In the genomic region with DNA sequence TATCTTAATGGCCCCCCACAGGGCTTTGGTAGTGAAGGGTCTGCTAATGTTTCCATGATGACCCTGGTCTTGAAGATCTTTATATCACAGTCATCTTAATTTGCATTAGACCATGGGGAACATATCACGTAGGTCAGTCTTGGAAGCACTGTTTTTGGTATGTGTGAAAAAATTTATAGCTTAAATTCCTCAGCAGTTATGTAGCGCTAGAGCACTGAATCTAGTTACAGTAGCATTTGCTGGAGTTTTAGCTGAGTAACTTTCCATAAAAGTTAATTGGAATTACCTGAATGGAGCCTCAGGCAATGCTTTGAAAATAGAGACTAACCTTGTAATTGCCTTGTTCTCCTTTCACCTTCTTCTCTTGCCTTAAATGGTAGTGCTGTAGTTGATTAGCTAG, we compare ENCODE assay signal across 23 cellular contexts.
"Had no signal": no experiment of that assay in that cellular context is flagged by ENCODE, and none has a peak within 500 bp of the region (broad histone marks: within the 10 kb centered on the region; RNA-seq: fewer than 3 reads in every experiment).

No MANE protein-coding gene starts in this region.

- H3K9me3 ChIP-seq: body of pancreas, mucosa of descending colon, uterus had no signal

- H3K9me3 Mint-ChIP-seq: activated CD4-positive, alpha-beta T cell treated with anti-CD3 and anti-CD28 coated beads, Interleukin-2, amount 10 ng/mL, durations not matched to agents 7 days and 5 days; activated CD8-positive, alpha-beta T cell treated with anti-CD3 and anti-CD28 coated beads for 36 hours; activated naive CD4-positive, alpha-beta T cell treated with anti-CD3 and anti-CD28 coated beads, Interleukin-2, amount 10 ng/mL, durations not matched to agents 7 days and 5 days; neural crest cell had no signal

- H3K27me3 ChIP-seq: cardiac muscle cell, foreskin keratinocyte, uterus had no signal

- H3K27me3 Mint-ChIP-seq: activated CD4-positive, alpha-beta T cell treated with anti-CD3 and anti-CD28 coated beads, Interleukin-2, amount 10 ng/mL, durations not matched to agents 7 days and 5 days; activated CD8-positive, alpha-beta memory T cell treated with anti-CD3 and anti-CD28 coated beads, Interleukin-2, amount 10 ng/mL, durations not matched to agents 7 days and 5 days; activated naive CD4-positive, alpha-beta T cell treated with anti-CD3 and anti-CD28 coated beads, Interleukin-2, amount 10 ng/mL, durations not matched to agents 7 days and 5 days; stimulated activated naive B cell treated with anti-CD40 and anti-IgM and Interleukin-4, amounts not matched to agents 10 μg/mL and 1 μg/mL and 100 μg/mL, for 72 hours had no signal

- H3K36me3 Mint-ChIP-seq: activated CD8-positive, alpha-beta memory T cell treated with anti-CD3 and anti-CD28 coated beads, Interleukin-2, amount 10 ng/mL, durations not matched to agents 7 days and 5 days; activated naive CD4-positive, alpha-beta T cell treated with anti-CD3 and anti-CD28 coated beads, Interleukin-2, amount 10 ng/mL, durations not matched to agents 7 days and 5 days; stimulated activated naive B cell treated with anti-CD40 and anti-IgM and Interleukin-4, amounts not matched to agents 10 μg/mL and 1 μg/mL and 100 μg/mL, for 72 hours had no signal

- H3K27ac ChIP-seq: body of pancreas, cardiac muscle cell, foreskin keratinocyte, uterus had no signal

- ATAC-seq: activated CD8-positive, alpha-beta memory T cell treated with anti-CD3 and anti-CD28 coated beads, Interleukin-2, amount 10 ng/mL, durations not matched to agents 7 days and 5 days; activated CD8-positive, alpha-beta T cell treated with anti-CD3 and anti-CD28 coated beads for 36 hours; body of pancreas; foreskin keratinocyte; mucosa of descending colon; sciatic nerve; stimulated activated naive B cell treated with anti-CD40 and anti-IgM and Interleukin-4, amounts not matched to agents 10 μg/mL and 1 μg/mL and 100 μg/mL, for 72 hours had no signal

- H3K36me3 ChIP-seq: cardiac muscle cell, uterus had no signal

- H3K4me3 ChIP-seq: body of pancreas, cardiac muscle cell, mucosa of descending colon, uterus had no signal

- H3K4me3 Mint-ChIP-seq: activated CD4-positive, alpha-beta T cell treated with anti-CD3 and anti-CD28 coated beads, Interleukin-2, amount 10 ng/mL, durations not matched to agents 7 days and 5 days; activated CD8-positive, alpha-beta memory T cell treated with anti-CD3 and anti-CD28 coated beads, Interleukin-2, amount 10 ng/mL, durations not matched to agents 7 days and 5 days; activated CD8-positive, alpha-beta T cell treated with anti-CD3 and anti-CD28 coated beads for 36 hours; activated naive CD4-positive, alpha-beta T cell treated with anti-CD3 and anti-CD28 coated beads, Interleukin-2, amount 10 ng/mL, durations not matched to agents 7 days and 5 days; neural crest cell; stimulated activated naive B cell treated with anti-CD40 and anti-IgM and Interleukin-4, amounts not matched to agents 10 μg/mL and 1 μg/mL and 100 μg/mL, for 72 hours had no signal

- H3K4me1 ChIP-seq: body of pancreas, foreskin keratinocyte, uterus had no signal

- DNase-seq: activated CD4-positive, alpha-beta T cell treated with anti-CD3 and anti-CD28 coated beads, Interleukin-2, amount 10 ng/mL, durations not matched to agents 7 days and 5 days; activated CD4-positive, CD25-positive, alpha-beta regulatory T cell treated with anti-CD3 and anti-CD28 coated beads, Interleukin-2, amount 50 U/mL, for 72 hours; activated CD8-positive, alpha-beta memory T cell treated with anti-CD3 and anti-CD28 coated beads, Interleukin-2, amount 10 ng/mL, durations not matched to agents 7 days and 5 days; activated CD8-positive, alpha-beta T cell treated with anti-CD3 and anti-CD28 coated beads for 36 hours; activated effector memory CD4-positive, alpha-beta T cell treated with anti-CD3 and anti-CD28 coated beads, Interleukin-2, amount 50 U/mL, for 16 hours; activated naive CD4-positive, alpha-beta T cell treated with anti-CD3 and anti-CD28 coated beads, Interleukin-2, amount 10 ng/mL, durations not matched to agents 7 days and 5 days; activated T-cell treated with anti-CD3 and anti-CD28 coated beads for 4 hours; amygdala; body of pancreas; dermis blood vessel endothelial cell; effector CD8-positive, alpha-beta T cell; erythroblast; foreskin keratinocyte; kidney glomerular epithelial cell; mucosa of descending colon; posterior cingulate gyrus; stimulated activated CD4-positive, alpha-beta T cell treated with anti-CD3 and anti-CD28 coated beads, Interleukin-2, amount 100 ng/mL, for 48 hours; stimulated activated CD8-positive, alpha-beta memory T cell treated with anti-CD3 and anti-CD28 coated beads, Interleukin-4, amount 100 ng/mL, for 48 hours; stimulated activated naive B cell treated with anti-CD40 and anti-IgM and Interleukin-4, amounts not matched to agents 10 μg/mL and 1 μg/mL and 100 μg/mL, for 72 hours; uterus had no signal

- H3K4me1 Mint-ChIP-seq: activated CD4-positive, alpha-beta T cell treated with anti-CD3 and anti-CD28 coated beads, Interleukin-2, amount 10 ng/mL, durations not matched to agents 7 days and 5 days; activated CD8-positive, alpha-beta memory T cell treated with anti-CD3 and anti-CD28 coated beads, Interleukin-2, amount 10 ng/mL, durations not matched to agents 7 days and 5 days; activated naive CD4-positive, alpha-beta T cell treated with anti-CD3 and anti-CD28 coated beads, Interleukin-2, amount 10 ng/mL, durations not matched to agents 7 days and 5 days; stimulated activated naive B cell treated with anti-CD40 and anti-IgM and Interleukin-4, amounts not matched to agents 10 μg/mL and 1 μg/mL and 100 μg/mL, for 72 hours had no signal

- H3K27ac Mint-ChIP-seq: activated CD4-positive, alpha-beta T cell treated with anti-CD3 and anti-CD28 coated beads, Interleukin-2, amount 10 ng/mL, durations not matched to agents 7 days and 5 days; activated CD8-positive, alpha-beta memory T cell treated with anti-CD3 and anti-CD28 coated beads, Interleukin-2, amount 10 ng/mL, durations not matched to agents 7 days and 5 days; activated CD8-positive, alpha-beta T cell treated with anti-CD3 and anti-CD28 coated beads for 36 hours; activated naive CD4-positive, alpha-beta T cell treated with anti-CD3 and anti-CD28 coated beads, Interleukin-2, amount 10 ng/mL, durations not matched to agents 7 days and 5 days; stimulated activated naive B cell treated with anti-CD40 and anti-IgM and Interleukin-4, amounts not matched to agents 10 μg/mL and 1 μg/mL and 100 μg/mL, for 72 hours had no signal
